In the genomic region with DNA sequence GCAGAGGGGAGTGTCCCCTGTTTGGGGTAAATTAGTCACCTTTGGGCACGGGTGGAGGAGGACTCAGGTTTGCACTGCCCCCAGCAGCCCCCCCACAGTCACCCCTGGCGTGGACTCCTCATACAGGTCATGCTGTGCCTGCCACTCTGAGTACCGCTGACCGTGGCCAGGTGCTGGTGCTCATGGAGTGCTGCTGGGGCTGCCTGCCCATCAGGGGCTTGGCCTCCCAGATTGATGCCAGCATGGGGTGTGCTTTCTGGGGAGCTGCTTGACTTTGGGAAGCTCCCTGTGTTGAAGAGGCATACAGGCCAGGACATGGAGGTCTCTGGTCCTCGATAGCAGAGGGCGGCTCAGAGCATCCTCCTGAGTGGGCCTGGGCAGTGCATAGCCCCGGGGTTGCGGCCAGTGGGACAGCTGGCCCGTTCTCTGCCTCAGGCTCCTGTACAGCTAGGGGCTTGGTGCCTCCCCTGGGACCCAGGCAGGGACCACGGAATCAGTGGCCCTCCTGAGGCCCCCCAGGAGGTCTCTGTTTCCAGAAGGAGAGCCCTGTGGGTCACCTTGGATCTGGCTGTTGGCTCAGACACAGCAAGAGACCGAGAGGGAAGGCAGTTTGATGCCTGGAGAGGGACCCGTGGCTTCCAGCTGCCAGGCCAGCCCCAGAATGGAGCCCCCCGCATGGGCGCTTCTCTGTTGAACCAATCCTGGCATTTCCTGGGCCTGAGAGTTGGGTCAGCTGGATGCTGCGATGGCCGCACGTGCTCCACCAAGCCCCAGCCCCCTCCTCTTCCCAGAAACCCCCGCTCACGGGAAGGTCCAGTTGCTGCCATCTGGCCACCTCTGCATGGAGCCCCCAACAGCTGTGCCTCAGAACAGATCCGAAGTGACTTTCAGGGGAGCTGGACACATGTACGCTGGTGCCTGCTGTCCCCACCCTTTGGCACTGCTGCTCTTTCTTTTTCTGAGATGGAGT, we compare ENCODE assay signal across 1 cellular context.
TF ChIP-seq lines count a peak whose summit lies in the region.

No MANE protein-coding gene starts in this region.

TF ChIP-seq in IMR-90, 13 proteins besides CTCF, POLR2A, EP300 and RAD21 (continued from another document):
- TF ChIP-seq RFX5 (IDR thresholded peaks at IDR 0.05; ENCODE audit: low read depth, low read length), result no peak
- TF ChIP-seq, protein P1, sequence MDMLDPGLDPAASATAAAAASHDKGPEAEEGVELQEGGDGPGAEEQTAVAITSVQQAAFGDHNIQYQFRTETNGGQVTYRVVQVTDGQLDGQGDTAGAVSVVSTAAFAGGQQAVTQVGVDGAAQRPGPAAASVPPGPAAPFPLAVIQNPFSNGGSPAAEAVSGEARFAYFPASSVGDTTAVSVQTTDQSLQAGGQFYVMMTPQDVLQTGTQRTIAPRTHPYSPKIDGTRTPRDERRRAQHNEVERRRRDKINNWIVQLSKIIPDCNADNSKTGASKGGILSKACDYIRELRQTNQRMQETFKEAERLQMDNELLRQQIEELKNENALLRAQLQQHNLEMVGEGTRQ (IDR thresholded peaks at IDR 0.05; ENCODE audit: low read depth, low read length), result no peak
- no peak for TF ChIP-seq CHD1 (IDR thresholded peaks at IDR 0.05; ENCODE audit: low read depth, low read length)
- TF ChIP-seq, protein P2, sequence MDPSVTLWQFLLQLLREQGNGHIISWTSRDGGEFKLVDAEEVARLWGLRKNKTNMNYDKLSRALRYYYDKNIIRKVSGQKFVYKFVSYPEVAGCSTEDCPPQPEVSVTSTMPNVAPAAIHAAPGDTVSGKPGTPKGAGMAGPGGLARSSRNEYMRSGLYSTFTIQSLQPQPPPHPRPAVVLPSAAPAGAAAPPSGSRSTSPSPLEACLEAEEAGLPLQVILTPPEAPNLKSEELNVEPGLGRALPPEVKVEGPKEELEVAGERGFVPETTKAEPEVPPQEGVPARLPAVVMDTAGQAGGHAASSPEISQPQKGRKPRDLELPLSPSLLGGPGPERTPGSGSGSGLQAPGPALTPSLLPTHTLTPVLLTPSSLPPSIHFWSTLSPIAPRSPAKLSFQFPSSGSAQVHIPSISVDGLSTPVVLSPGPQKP (IDR thresholded peaks at IDR 0.05; ENCODE audit: borderline replicate concordance, low read depth, low read length), result no peak
- no peak for TF ChIP-seq NFE2L2 (IDR thresholded peaks at IDR 0.05; ENCODE audit: low read depth, low read length)
